In the genomic region with DNA sequence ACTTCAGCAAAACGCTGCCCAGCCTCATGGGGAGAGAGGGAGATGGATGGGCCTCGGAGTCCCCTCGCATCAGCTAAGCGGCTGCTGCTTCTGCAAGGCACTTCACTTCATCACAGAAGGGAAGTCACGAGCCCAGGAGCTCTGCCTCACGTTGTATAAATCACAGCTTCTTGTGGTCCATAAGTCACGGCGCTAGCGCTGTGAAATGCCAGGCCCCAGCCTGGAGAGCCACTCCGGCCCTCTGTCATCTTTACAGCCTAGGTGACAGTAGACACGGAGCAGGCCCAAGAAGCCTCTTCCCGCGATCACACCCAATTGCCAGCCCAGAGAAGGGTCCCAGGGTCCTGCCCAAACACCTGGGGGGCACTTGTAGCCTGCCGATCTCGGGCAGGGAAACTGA, we compare ENCODE assay signal across 17 cellular contexts. TPM values are rescaled to one million over a fixed set of nuclear protein-coding genes. Genes with fewer than 3 reads are reported as not detected.
DNase-seq lines count a peak whose midpoint lies in the region; ATAC-seq, FAIRE-seq and TF ChIP-seq lines count a peak whose summit lies in the region.
"Had no signal": no experiment of that assay in that cellular context is flagged by ENCODE, and none has a peak within 500 bp of the region (broad histone marks: within the 10 kb centered on the region; RNA-seq: fewer than 3 reads in every experiment).

No MANE protein-coding gene starts in this region.

- H3K4me1 Mint-ChIP-seq in naive thymus-derived CD4-positive, alpha-beta T cell = peaks cover 2 to 50% (median 43%) of the 10 kb centered on the region in 7 donors
- H3K4me1 Mint-ChIP-seq in CD4-positive, alpha-beta memory T cell = peaks cover 12 to 43% (median 24%) of the 10 kb centered on the region in 4 donors
- H3K4me1 Mint-ChIP-seq: CD14-positive monocyte had no signal

- CTCF ChIA-PET in A549 (lab: Yijun Ruan, JAX) = interaction anchor here (0.9 to 1.5 kb wide), 6 partner anchors 8 to 83 kb away, joined by 3 to 4 read pairs (median 3); no protein-coding TSS in a partner anchor
- CTCF ChIA-PET in HCT116 (lab: Charles Lee) = no interaction called here
- CTCF ChIA-PET in naive thymus-derived CD4-positive, alpha-beta T cell (lab: Charles Lee) = interaction anchor here (0.6 to 2.8 kb wide), 6 partner anchors 25 to 83 kb away, joined by 3 to 10 read pairs (median 4); no protein-coding TSS in a partner anchor
- CTCF ChIA-PET in CD4-positive, alpha-beta memory T cell (lab: Charles Lee; ENCODE audit: partially characterized antibody) = interaction anchor here (0.7 to 1.7 kb wide), 2 partner anchors 9 to 67 kb away, joined by 3 to 4 read pairs; no protein-coding TSS in a partner anchor

- peak overlapping the region; percentile 79; the same call in 2 of the 3 replicates for H3K4me2 ChIP-seq in A549
- peak overlapping the region; percentile 77; the same call in 1 of the 2 replicates for H3K4me2 ChIP-seq in HCT116 (ENCODE audit: low read length)

- no peaks in the 10 kb centered on the region for H3K36me3 ChIP-seq in HCT116 (ENCODE audit: control insufficient read depth in 1 of 2, insufficient read depth in 2 of 2, low read length in 2 of 2)
- peaks cover 48% of the 10 kb centered on the region for H3K36me3 ChIP-seq in WERI-Rb-1
- peaks cover 0 to 5% (median 0%) of the 10 kb centered on the region in 3 experiments for H3K36me3 ChIP-seq in naive thymus-derived CD4-positive, alpha-beta T cell (ENCODE audit: control insufficient read depth in 2 of 3, insufficient read depth in 3 of 3, low read length in 3 of 3)
- H3K36me3 ChIP-seq in CD4-positive, alpha-beta memory T cell (ENCODE audit: insufficient read depth, low read length) = no peaks in the 10 kb centered on the region
- no peaks in the 10 kb centered on the region for H3K36me3 ChIP-seq in small intestine (ENCODE audit: control insufficient read depth in 2 of 2, insufficient read depth in 2 of 2, low read length in 2 of 2)
- H3K36me3 ChIP-seq: HAP-1 had no signal

- no peaks in the 10 kb centered on the region for H3K36me3 Mint-ChIP-seq in naive thymus-derived CD4-positive, alpha-beta T cell
- no peaks in the 10 kb centered on the region for H3K36me3 Mint-ChIP-seq in CD4-positive, alpha-beta memory T cell
- H3K36me3 Mint-ChIP-seq: CD14-positive monocyte had no signal

- DNase-seq in A549 (ENCODE audit: low read depth in 1 of 2, low spot score in 1 of 2) = no peak
- no peak for DNase-seq in HCT116 (ENCODE audit: low read depth, low spot score)
- no peak for DNase-seq in WERI-Rb-1
- DNase-seq in naive thymus-derived CD4-positive, alpha-beta T cell = no peak
- DNase-seq in GM19239 (ENCODE audit: insufficient read length, low spot score) = no peak
- no peak for DNase-seq in CD4-positive, alpha-beta memory T cell
- no peak for DNase-seq in NCI-H128 (lab: John Stamatoyannopoulos, UW; ENCODE audit: unreplicated experiment)
- no peak for DNase-seq in small intestine
- DNase-seq: NCI-H1417 treated with DMSO at 0.1 percent for 48 hours, NCI-H1930, NCI-H510A, NCI-H82 had no signal

- H3K4me3 Mint-ChIP-seq in naive thymus-derived CD4-positive, alpha-beta T cell = peak overlapping the region in 5 of 10 donors; percentile 74 to 82 (median 76)
- H3K4me3 Mint-ChIP-seq in CD4-positive, alpha-beta memory T cell = no peak overlapping the region

- H3K4me1 ChIP-seq in A549 = peaks cover 15% of the 10 kb centered on the region; the same call in 2 of the 3 replicates
- peaks cover 17 to 20% of the 10 kb centered on the region in 2 experiments for H3K4me1 ChIP-seq in HCT116 (ENCODE audit: control insufficient read depth in 1 of 2, insufficient read depth in 2 of 2, low read length in 2 of 2)
- peaks cover 0 to 42% of the 10 kb centered on the region in 2 donors for H3K4me1 ChIP-seq in naive thymus-derived CD4-positive, alpha-beta T cell (ENCODE audit: control insufficient read depth in 2 of 2, insufficient read depth in 2 of 2, low read length in 2 of 2)
- H3K4me1 ChIP-seq in CD4-positive, alpha-beta memory T cell (ENCODE audit: insufficient read depth, low read length) = peaks cover 34% of the 10 kb centered on the region
- H3K4me1 ChIP-seq in small intestine (ENCODE audit: control insufficient read depth in 2 of 2, insufficient read depth in 1 of 2, low read depth in 1 of 2, low read length in 1 of 2) = no peaks in the 10 kb centered on the region

- H3K27ac ChIP-seq in A549 (no peak overlapping the region), HCT116 (ENCODE audit: low read depth, low read length) (no peak overlapping the region), WERI-Rb-1 (peak overlapping the region; percentile 61), small intestine (ENCODE audit: low read depth in 1 of 2, low read length in 1 of 2) (no peak overlapping the region)
- H3K27ac ChIP-seq in naive thymus-derived CD4-positive, alpha-beta T cell (ENCODE audit: low read depth, low read length) = no peak overlapping the region
- H3K27ac ChIP-seq in CD4-positive, alpha-beta memory T cell (ENCODE audit: low read depth, low read length) = no peak overlapping the region
- H3K27ac ChIP-seq: HL-60 had no signal

- H4K20me1 ChIP-seq in HCT116 (ENCODE audit: insufficient read depth) = no peaks in the 10 kb centered on the region

- H3K9me3 ChIP-seq in A549 (no peaks in the 10 kb centered on the region), HCT116 (ENCODE audit: control insufficient read depth in 1 of 2, insufficient read depth in 1 of 2, low read depth in 1 of 2, low read length in 2 of 2) (no peaks in the 10 kb centered on the region), WERI-Rb-1 (ENCODE audit: severe bottlenecking) (no peaks in the 10 kb centered on the region), small intestine (ENCODE audit: control insufficient read depth, low read depth) (no peaks in the 10 kb centered on the region)
- H3K9me3 ChIP-seq in naive thymus-derived CD4-positive, alpha-beta T cell (ENCODE audit: control insufficient read depth in 2 of 3, low read length in 3 of 3) = no peaks in the 10 kb centered on the region
- no peaks in the 10 kb centered on the region for H3K9me3 ChIP-seq in CD4-positive, alpha-beta memory T cell (ENCODE audit: control insufficient read depth in 1 of 2, low read length in 2 of 2)
- H3K9me3 ChIP-seq: HAP-1 had no signal

- no peaks in the 10 kb centered on the region for H3K9me3 Mint-ChIP-seq in naive thymus-derived CD4-positive, alpha-beta T cell
- H3K9me3 Mint-ChIP-seq in CD4-positive, alpha-beta memory T cell = no peaks in the 10 kb centered on the region
- H3K9me3 Mint-ChIP-seq: CD14-positive monocyte had no signal

- peak overlapping the region in 6 of 9 donors; percentile 36 to 91 (median 73) for H3K27ac Mint-ChIP-seq in naive thymus-derived CD4-positive, alpha-beta T cell
- H3K27ac Mint-ChIP-seq in CD4-positive, alpha-beta memory T cell = peak overlapping the region in 1 of 7 donors; percentile 77
- H3K27ac Mint-ChIP-seq: CD14-positive monocyte had no signal

- H3K27me3 ChIP-seq in HCT116 (ENCODE audit: insufficient read depth, low read length) (no peaks in the 10 kb centered on the region), WERI-Rb-1 (ENCODE audit: insufficient read depth, low read depth, severe bottlenecking) (no peaks in the 10 kb centered on the region), small intestine (ENCODE audit: control insufficient read depth in 2 of 2, insufficient read depth in 2 of 2, low read length in 2 of 2) (peaks cover 0 to 7% of the 10 kb centered on the region in 2 donors)
- H3K27me3 ChIP-seq in naive thymus-derived CD4-positive, alpha-beta T cell (ENCODE audit: control insufficient read depth in 2 of 2, insufficient read depth in 2 of 2, low read length in 2 of 2) = no peaks in the 10 kb centered on the region
- H3K27me3 ChIP-seq in CD4-positive, alpha-beta memory T cell (ENCODE audit: insufficient read depth, low read length) = peaks cover 6% of the 10 kb centered on the region

- H3K9me2 ChIP-seq in HCT116 (ENCODE audit: insufficient read depth) = no peaks in the 10 kb centered on the region

- RAD21 ChIA-PET in HCT116 (lab: Charles Lee; ENCODE audit: low non-redundant PET in 1 of 2, low total read pairs in 2 of 2, uncharacterized antibody in 2 of 2, unreplicated experiment in 2 of 2) = no interaction called here

- no peak overlapping the region for H3K4me3 ChIP-seq in A549
- no peak overlapping the region for H3K4me3 ChIP-seq in HCT116 (replicated peaks in 1 of 2; ENCODE audit: low read depth in 1 of 2, low read length in 2 of 2)
- H3K4me3 ChIP-seq in WERI-Rb-1 (ENCODE audit: low read depth, low read length) = no peak overlapping the region
- H3K4me3 ChIP-seq in naive thymus-derived CD4-positive, alpha-beta T cell (ENCODE audit: low read length) = no peak overlapping the region
- no peak overlapping the region for H3K4me3 ChIP-seq in CD4-positive, alpha-beta memory T cell (ENCODE audit: low read length in 2 of 2)
- H3K4me3 ChIP-seq in small intestine (ENCODE audit: low read depth in 1 of 2, low read length in 2 of 2) = no peak overlapping the region
- H3K4me3 ChIP-seq: HAP-1 had no signal

- intact Hi-C loops in HCT116 (cut with micrococcal nuclease) = no loop called here
- intact Hi-C loops in naive thymus-derived CD4-positive, alpha-beta T cell (cut with micrococcal nuclease) = loop anchor here in 1 of 2 donors (5.0 kb wide), 2 partner anchors 43 to 68 kb away; no protein-coding TSS in a partner anchor
- intact Hi-C loops in CD4-positive, alpha-beta memory T cell (cut with micrococcal nuclease) = no loop called here

- no peak overlapping the region for H2AFZ ChIP-seq in HCT116 (ENCODE audit: low read depth, low read length, poor library complexity, severe bottlenecking)

- TF ChIP-seq POLR2A in A549 (IDR thresholded peaks at IDR 0.05; ENCODE audit: low read length) = no peak
- no peak for TF ChIP-seq POLR2A in HCT116 (IDR thresholded peaks at IDR 0.05; ENCODE audit: borderline replicate concordance, extremely low read depth, insufficient read depth, insufficient read length)

- WGBS in A549 (ENCODE audit: missing lambda C conversion rate) = 68% methylated on average over 11 of the region's 15 CpGs
- 55 to 68% (median 67%) methylated on average over 15 of the region's 15 CpGs for WGBS in small intestine, 3 donors

- FAIRE-seq in A549 (lab: Jason Lieb, UNC) (no peak), GM19239 (lab: Jason Lieb, UNC) (no peak), small intestine (lab: Jason Lieb, UNC) (no peak)
- FAIRE-seq: A204.1, HTR-8/SVneo had no signal

- TF ChIP-seq RAD21 in A549 (conservative IDR thresholded peaks at IDR 0.05 in 1 of 2, IDR thresholded peaks at IDR 0.05 in 1 of 2) (no peak), HCT116 (IDR thresholded peaks at IDR 0.05; ENCODE audit: low read depth) (no peak)

- TF ChIP-seq EP300 in A549 (IDR thresholded peaks at IDR 0.05) = no peak

- H3K27me3 Mint-ChIP-seq in naive thymus-derived CD4-positive, alpha-beta T cell = peaks cover 0 to 46% (median 0%) of the 10 kb centered on the region in 5 donors
- H3K27me3 Mint-ChIP-seq in CD4-positive, alpha-beta memory T cell = peaks cover 6 to 33% of the 10 kb centered on the region in 2 donors

- ATAC-seq in A549 = no peak
- no peak for ATAC-seq in HCT116
- ATAC-seq in naive thymus-derived CD4-positive, alpha-beta T cell = no peak

- TF ChIP-seq CTCF in A549 (IDR thresholded peaks at IDR 0.05) (no peak), HCT116 (IDR thresholded peaks at IDR 0.05 in 2 of 3, conservative IDR thresholded peaks at IDR 0.05 in 1 of 3; ENCODE audit: borderline replicate concordance in 1 of 3, insufficient read depth in 1 of 3, low read depth in 2 of 3, low read length in 2 of 3) (no peak), WERI-Rb-1 (IDR thresholded peaks at IDR 0.05; ENCODE audit: low read depth, low read length) (no peak)

- BruUV-seq in HCT116 (replicated peaks; lab: Mats Ljungman, UMichigan) = no TSS peak

- no peak overlapping the region for H3K9ac ChIP-seq in HCT116 (ENCODE audit: low read length)

- POLR2A ChIA-PET in A549 (lab: Yijun Ruan, JAX) = interaction anchor here (0.5 kb wide), 1 partner anchor 749 kb away, joined by 3 read pairs; no protein-coding TSS in a partner anchor
- POLR2A ChIA-PET in HCT116 (lab: Charles Lee) = no interaction called here
- POLR2A ChIA-PET in naive thymus-derived CD4-positive, alpha-beta T cell (lab: Charles Lee) = interaction anchor here (1.7 to 4.9 kb wide), 4 partner anchors 18 to 150 kb away, joined by 3 to 39 read pairs (median 17); no protein-coding TSS in a partner anchor
- POLR2A ChIA-PET in CD4-positive, alpha-beta memory T cell (lab: Charles Lee; ENCODE audit: partially characterized antibody) = interaction anchor here (2.1 kb wide), 1 partner anchor 42 kb away, joined by 10 read pairs; no protein-coding TSS in a partner anchor

- no peaks in the 10 kb centered on the region for H3K79me2 ChIP-seq in HCT116 (ENCODE audit: insufficient read depth, low read length)

RNA-seq across cellular contexts. Expression of gene DBH, which starts 23.4 kb away (rescaled TPM):
- polyA plus RNA-seq in A549 (2011; rRNA removed) = not detected in 2 replicates
- not detected in 2 replicates for polyA plus RNA-seq in A549 (2012; cell fraction: cytosol; rRNA removed)
- not detected in 2 replicates for polyA plus RNA-seq in A549 (2012; cell fraction: nucleus; rRNA removed)
- polyA plus RNA-seq in A549 (2017; fragmentation: RNase III; extraction: RNeasy Plus Mini Kit Qiagen cat#74134 plus additional on column Dnase treatment) = not detected in 3 replicates
- not detected in 2 replicates for polyA minus RNA-seq in A549 (2011; rRNA and poly(A)+ RNA removed)
- not detected for total RNA-seq in HCT116 (2021; ENCODE audit: unreplicated experiment)
- 0.05 and 0.10 TPM in 2 replicates for polyA plus RNA-seq in HCT116 (2012)
- total RNA-seq in naive thymus-derived CD4-positive, alpha-beta T cell = 1 to 10 TPM in 1 of 5 experiments, under 1 TPM in 3, not detected in 1; 0.08 to 1.2 (median 0.14) TPM
- polyA plus RNA-seq in naive thymus-derived CD4-positive, alpha-beta T cell = under 1 TPM; 0.14 to 0.38 TPM
- under 1 TPM; 0.08 to 0.09 TPM for total RNA-seq in CD4-positive, alpha-beta memory T cell
- polyA plus RNA-seq in CD4-positive, alpha-beta memory T cell = under 1 TPM in 1 of 2 donors, not detected in 1; 0.18 TPM
- polyA plus RNA-seq in small intestine = under 1 TPM in 1 of 3 donors, not detected in 2; 0.13 TPM
- polyA plus RNA-seq: CD14-positive monocyte had no signal

RNA-seq across cellular contexts. Expression of gene FAM163B, which starts 50.4 kb away (rescaled TPM):
- polyA plus RNA-seq in A549 (2011; rRNA removed) (not detected in 2 replicates), A549 (2017; fragmentation: RNase III; extraction: RNeasy Plus Mini Kit Qiagen cat#74134 plus additional on column Dnase treatment) (not detected in 3 replicates), small intestine (under 1 TPM in 1 of 3 donors, not detected in 2; 0.19 TPM)
- not detected in 2 replicates for polyA plus RNA-seq in A549 (2012; cell fraction: cytosol; rRNA removed)
- polyA plus RNA-seq in A549 (2012; cell fraction: nucleus; rRNA removed) = not detected in 2 replicates
- polyA minus RNA-seq in A549 (2011; rRNA and poly(A)+ RNA removed) = not detected in 2 replicates
- total RNA-seq in HCT116 (2021; ENCODE audit: unreplicated experiment) = not detected
- not detected in 2 replicates for polyA plus RNA-seq in HCT116 (2012)
- total RNA-seq in naive thymus-derived CD4-positive, alpha-beta T cell = not detected
- not detected for polyA plus RNA-seq in naive thymus-derived CD4-positive, alpha-beta T cell
- not detected for total RNA-seq in CD4-positive, alpha-beta memory T cell
- not detected for polyA plus RNA-seq in CD4-positive, alpha-beta memory T cell
- polyA plus RNA-seq: CD14-positive monocyte had no signal
